20 cellular contexts compared by ENCODE assay signal in genomic region chr6:42394151-42394550, GRCh38. TPM values are rescaled to one million over a fixed set of nuclear protein-coding genes. Genes with fewer than 3 reads are reported as not detected.
DNase-seq lines count a peak whose midpoint lies in the region; ATAC-seq and TF ChIP-seq lines count a peak whose summit lies in the region.
"Had no signal": no experiment of that assay in that cellular context is flagged by ENCODE, and none has a peak within 500 bp of the region (broad histone marks: within the 10 kb centered on the region; RNA-seq: fewer than 3 reads in every experiment).

No MANE protein-coding gene starts in this region.

- H2BK15ac ChIP-seq in H9 (ENCODE audit: low read depth, low read length): no peak overlapping the region

- H3K27me3 ChIP-seq in H9 (ENCODE audit: insufficient read depth, low read length) (no peaks in the 10 kb centered on the region), esophagus squamous epithelium (no peaks in the 10 kb centered on the region)
- H3K27me3 ChIP-seq: BE2C, testis had no signal

- peaks cover 53% of the 10 kb centered on the region for H3K4me1 Mint-ChIP-seq in T-helper 2 cell treated with Interferon-gamma antibody and Interleukin-4, amounts not matched to agents 5 μg/mL and 100 μg/mL, for 36 hours (ENCODE audit: low read depth)
- H3K4me1 Mint-ChIP-seq in H9: peaks cover 54 to 63% of the 10 kb centered on the region in 2 experiments
- H3K4me1 Mint-ChIP-seq in activated T-helper 17 cell treated with anti-CD3 and anti-CD28 coated beads, Interleukin-2, amount 50 U/mL, for 72 hours: peaks cover 57% of the 10 kb centered on the region
- H3K4me1 Mint-ChIP-seq in naive thymus-derived CD8-positive, alpha-beta T cell: peaks cover 59 to 98% (median 94%) of the 10 kb centered on the region in 4 donors
- H3K4me1 Mint-ChIP-seq in activated T-helper 2 cell treated with anti-CD3 and anti-CD28 coated beads, Interferon-gamma antibody, Interleukin-2, Interleukin-4, amounts not matched to agents 10 μg/mL and 5 μg/mL and 100 μg/mL, durations not matched to agents 14 hours and 24 hours and 36 hours (ENCODE audit: low read depth): peaks cover 65% of the 10 kb centered on the region
- H3K4me1 Mint-ChIP-seq: naive B cell had no signal

- peaks cover 2% of the 10 kb centered on the region for H4K20me1 ChIP-seq in H9 (ENCODE audit: control insufficient read depth, insufficient read depth, insufficient read length)

- H4K91ac ChIP-seq in H9 (ENCODE audit: insufficient read length, low read depth, low read length): no peak overlapping the region

- peaks cover 10% of the 10 kb centered on the region for H3K79me1 ChIP-seq in H9 (ENCODE audit: insufficient read depth, low read depth, low read length, poor library complexity, severe bottlenecking)

- no peak for ATAC-seq in activated T-helper 17 cell treated with anti-CD3 and anti-CD28 coated beads, Interleukin-2, amount 50 U/mL, for 72 hours (replicated peaks)
- ATAC-seq in naive thymus-derived CD8-positive, alpha-beta T cell: no peak
- no peak for ATAC-seq in HG03460 (IDR thresholded peaks at IDR 0.05; ENCODE audit: unreplicated experiment)
- ATAC-seq: activated CD4-positive, CD25-positive, alpha-beta regulatory T cell treated with anti-CD3 and anti-CD28 coated beads, Interleukin-2, amount 50 U/mL, for 24 hours; K562 had no signal

- peak overlapping the region; percentile 37 for H3K27ac Mint-ChIP-seq in T-helper 2 cell treated with Interferon-gamma antibody and Interleukin-4, amounts not matched to agents 5 μg/mL and 100 μg/mL, for 36 hours
- peak overlapping the region in 2 of 3 experiments; percentile 63 to 69; a peak in 2 of 7 replicates for H3K27ac Mint-ChIP-seq in H9
- H3K27ac Mint-ChIP-seq in activated T-helper 17 cell treated with anti-CD3 and anti-CD28 coated beads, Interleukin-2, amount 50 U/mL, for 72 hours: peak overlapping the region; percentile 6
- H3K27ac Mint-ChIP-seq in naive thymus-derived CD8-positive, alpha-beta T cell: peak overlapping the region; percentile 77 to 100 (median 99)
- H3K27ac Mint-ChIP-seq in activated T-helper 2 cell treated with anti-CD3 and anti-CD28 coated beads, Interferon-gamma antibody, Interleukin-2, Interleukin-4, amounts not matched to agents 10 μg/mL and 5 μg/mL and 100 μg/mL, durations not matched to agents 14 hours and 24 hours and 36 hours: no peak overlapping the region

- H3K23ac ChIP-seq in H9 (ENCODE audit: insufficient read length, low read depth, low read length): no peak overlapping the region

- DNase-seq in T-helper 2 cell treated with Interferon-gamma antibody and Interleukin-4, amounts not matched to agents 5 μg/mL and 100 μg/mL, for 36 hours (ENCODE audit: low spot score): no peak
- DNase-seq in T-helper 2 cell (no peak), H9 (no peak), esophagus squamous epithelium (lab: John Stamatoyannopoulos, UW) (no peak)
- DNase-seq in naive thymus-derived CD8-positive, alpha-beta T cell: no peak
- DNase-seq in activated T-helper 2 cell treated with anti-CD3 and anti-CD28 coated beads, Interferon-gamma antibody, Interleukin-2, Interleukin-4, amounts not matched to agents 10 μg/mL and 5 μg/mL and 100 μg/mL, durations not matched to agents 14 hours and 24 hours and 36 hours (ENCODE audit: low spot score): no peak
- DNase-seq: 8988T; BE2C; naive B cell; NCI-H1930; SHP77; stimulated activated CD4-positive, alpha-beta T cell treated with anti-CD3 and anti-CD28 coated beads, Interleukin-4, amount 100 ng/mL, for 24 hours; testis had no signal

- H3T11ph ChIP-seq in H9 (ENCODE audit: low read length): no peak overlapping the region

- H3K9me3 Mint-ChIP-seq in T-helper 2 cell treated with Interferon-gamma antibody and Interleukin-4, amounts not matched to agents 5 μg/mL and 100 μg/mL, for 36 hours: no peaks in the 10 kb centered on the region
- no peaks in the 10 kb centered on the region for H3K9me3 Mint-ChIP-seq in H9
- H3K9me3 Mint-ChIP-seq in activated T-helper 17 cell treated with anti-CD3 and anti-CD28 coated beads, Interleukin-2, amount 50 U/mL, for 72 hours: no peaks in the 10 kb centered on the region
- no peaks in the 10 kb centered on the region for H3K9me3 Mint-ChIP-seq in naive thymus-derived CD8-positive, alpha-beta T cell
- no peaks in the 10 kb centered on the region for H3K9me3 Mint-ChIP-seq in activated T-helper 2 cell treated with anti-CD3 and anti-CD28 coated beads, Interferon-gamma antibody, Interleukin-2, Interleukin-4, amounts not matched to agents 10 μg/mL and 5 μg/mL and 100 μg/mL, durations not matched to agents 14 hours and 24 hours and 36 hours
- H3K9me3 Mint-ChIP-seq: naive B cell had no signal

- H3K9me3 ChIP-seq in H9 (ENCODE audit: control insufficient read depth, low read depth, low read length) (no peaks in the 10 kb centered on the region), esophagus squamous epithelium (no peaks in the 10 kb centered on the region)
- H3K9me3 ChIP-seq: BE2C, prostate gland, testis had no signal

- no peaks in the 10 kb centered on the region for H3K23me2 ChIP-seq in H9 (ENCODE audit: insufficient read length, low read depth, low read length, poor library complexity, severe bottlenecking)

- no peak overlapping the region for H3K4me2 ChIP-seq in H9 (ENCODE audit: insufficient read depth, insufficient read length, low read length)

- no peak overlapping the region for H4K5ac ChIP-seq in H9 (ENCODE audit: insufficient read length, low read depth, low read length)

- peaks cover 13% of the 10 kb centered on the region for H3K36me3 Mint-ChIP-seq in T-helper 2 cell treated with Interferon-gamma antibody and Interleukin-4, amounts not matched to agents 5 μg/mL and 100 μg/mL, for 36 hours (ENCODE audit: low read depth)
- peaks cover 0 to 5% (median 2%) of the 10 kb centered on the region in 3 experiments; a peak in 2 of 7 replicates for H3K36me3 Mint-ChIP-seq in H9 (ENCODE audit: insufficient read depth in 1 of 3, low read depth in 3 of 3)
- H3K36me3 Mint-ChIP-seq in activated T-helper 17 cell treated with anti-CD3 and anti-CD28 coated beads, Interleukin-2, amount 50 U/mL, for 72 hours (ENCODE audit: low read depth): peaks cover 5% of the 10 kb centered on the region
- peaks cover 0 to 7% (median 4%) of the 10 kb centered on the region in 3 donors for H3K36me3 Mint-ChIP-seq in naive thymus-derived CD8-positive, alpha-beta T cell
- peaks cover 17% of the 10 kb centered on the region for H3K36me3 Mint-ChIP-seq in activated T-helper 2 cell treated with anti-CD3 and anti-CD28 coated beads, Interferon-gamma antibody, Interleukin-2, Interleukin-4, amounts not matched to agents 10 μg/mL and 5 μg/mL and 100 μg/mL, durations not matched to agents 14 hours and 24 hours and 36 hours (ENCODE audit: low read depth)
- H3K36me3 Mint-ChIP-seq: naive B cell had no signal

- intact Hi-C loops in activated T-helper 2 cell treated with anti-CD3 and anti-CD28 coated beads, Interferon-gamma antibody, Interleukin-2, Interleukin-4, amounts not matched to agents 10 μg/mL and 5 μg/mL and 100 μg/mL, durations not matched to agents 14 hours and 24 hours and 36 hours (cut with micrococcal nuclease): loop anchor here (5.0 kb wide), 1 partner anchor 33 kb away; no protein-coding TSS in a partner anchor
- intact Hi-C loops in esophagus squamous epithelium (cut with DNase I): no loop called here

- no peak overlapping the region for H3K18ac ChIP-seq in H9 (ENCODE audit: insufficient read length, low read depth, low read length)

- WGBS in H9 (ENCODE audit: extremely low coverage, insufficient read length, low lambda C conversion rate): no CpG with 5 or more reads among the region's 4 CpGs
- 68 to 85% methylated on average over 3 to 4 of the region's 4 CpGs for WGBS in esophagus squamous epithelium, 2 donors

- POLR2A ChIA-PET in naive thymus-derived CD8-positive, alpha-beta T cell (lab: Charles Lee): interaction anchor here (9.1 kb wide), 1 partner anchor 58 kb away, joined by 199 read pairs; the partner anchor contains the start of gene TRERF1

- no peak overlapping the region for H3K56ac ChIP-seq in H9 (ENCODE audit: insufficient read length, low read depth, low read length)

- H2BK120ac ChIP-seq in H9 (ENCODE audit: low read depth, low read length, poor library complexity, severe bottlenecking): no peak overlapping the region

- H2BK12ac ChIP-seq in H9 (ENCODE audit: insufficient read length, low read depth, low read length): no peak overlapping the region

- no peak overlapping the region for H3K4ac ChIP-seq in H9 (ENCODE audit: low read depth, low read length)

- no peak overlapping the region for H3K27ac ChIP-seq in H9 (ENCODE audit: insufficient read length, low read depth, low read length)
- H3K27ac ChIP-seq in esophagus squamous epithelium: no peak overlapping the region
- H3K27ac ChIP-seq: prostate gland, testis had no signal

- TF ChIP-seq CTCF in H9 (conservative IDR thresholded peaks at IDR 0.05) (no peak), esophagus squamous epithelium (IDR thresholded peaks at IDR 0.05) (no peak)

- H3K4me3 ChIP-seq in esophagus squamous epithelium: no peak overlapping the region
- H3K4me3 ChIP-seq: K562, prostate gland, skin epidermis, testis had no signal

- no peak for TF ChIP-seq POLR2A in esophagus squamous epithelium (IDR thresholded peaks at IDR 0.05)

- H3K36me3 ChIP-seq in esophagus squamous epithelium: no peaks in the 10 kb centered on the region
- H3K36me3 ChIP-seq: BE2C, prostate gland had no signal

- H3K14ac ChIP-seq in H9 (ENCODE audit: insufficient read depth, low read length): no peak overlapping the region

- no peak overlapping the region for H3K9ac ChIP-seq in H9 (ENCODE audit: extremely low read depth, insufficient read length, low read length)

- H2AFZ ChIP-seq in H9 (ENCODE audit: low read length): no peak overlapping the region

- no peak overlapping the region for H3K4me3 Mint-ChIP-seq in T-helper 2 cell treated with Interferon-gamma antibody and Interleukin-4, amounts not matched to agents 5 μg/mL and 100 μg/mL, for 36 hours
- peak overlapping the region in 1 of 2 experiments; percentile 38; a peak in 1 of 5 replicates for H3K4me3 Mint-ChIP-seq in H9
- peak overlapping the region; percentile 20 for H3K4me3 Mint-ChIP-seq in activated T-helper 17 cell treated with anti-CD3 and anti-CD28 coated beads, Interleukin-2, amount 50 U/mL, for 72 hours
- peak overlapping the region; percentile 12 to 84 (median 68) for H3K4me3 Mint-ChIP-seq in naive thymus-derived CD8-positive, alpha-beta T cell
- no peak overlapping the region for H3K4me3 Mint-ChIP-seq in activated T-helper 2 cell treated with anti-CD3 and anti-CD28 coated beads, Interferon-gamma antibody, Interleukin-2, Interleukin-4, amounts not matched to agents 10 μg/mL and 5 μg/mL and 100 μg/mL, durations not matched to agents 14 hours and 24 hours and 36 hours (ENCODE audit: low read depth)
- H3K4me3 Mint-ChIP-seq: naive B cell had no signal

- peaks cover 14% of the 10 kb centered on the region; the same call in 1 of the 2 replicates for H3K79me2 ChIP-seq in H9 (ENCODE audit: insufficient read depth, low read length)

- H2AK5ac ChIP-seq in H9 (ENCODE audit: insufficient read length, low read length): no peak overlapping the region

- H2BK5ac ChIP-seq in H9 (ENCODE audit: insufficient read length, low read length): no peak overlapping the region

- no peak overlapping the region for H2BK20ac ChIP-seq in H9 (ENCODE audit: low read depth, low read length, poor library complexity, severe bottlenecking)

- H3K27me3 Mint-ChIP-seq in T-helper 2 cell treated with Interferon-gamma antibody and Interleukin-4, amounts not matched to agents 5 μg/mL and 100 μg/mL, for 36 hours (ENCODE audit: low read depth): no peaks in the 10 kb centered on the region
- H3K27me3 Mint-ChIP-seq in H9 (ENCODE audit: low read depth): no peaks in the 10 kb centered on the region
- H3K27me3 Mint-ChIP-seq in activated T-helper 17 cell treated with anti-CD3 and anti-CD28 coated beads, Interleukin-2, amount 50 U/mL, for 72 hours: no peaks in the 10 kb centered on the region
- H3K27me3 Mint-ChIP-seq in naive thymus-derived CD8-positive, alpha-beta T cell: no peaks in the 10 kb centered on the region
- H3K27me3 Mint-ChIP-seq in activated T-helper 2 cell treated with anti-CD3 and anti-CD28 coated beads, Interferon-gamma antibody, Interleukin-2, Interleukin-4, amounts not matched to agents 10 μg/mL and 5 μg/mL and 100 μg/mL, durations not matched to agents 14 hours and 24 hours and 36 hours (ENCODE audit: low read depth): no peaks in the 10 kb centered on the region
- H3K27me3 Mint-ChIP-seq: naive B cell had no signal

- H3K4me1 ChIP-seq in H9 (ENCODE audit: insufficient read depth, low read length): no peaks in the 10 kb centered on the region; the same call in 1 of the 2 replicates
- peaks cover 0 to 19% (median 0%) of the 10 kb centered on the region in 3 donors for H3K4me1 ChIP-seq in esophagus squamous epithelium
- H3K4me1 ChIP-seq: BE2C, prostate gland had no signal

- no peak overlapping the region for H4K8ac ChIP-seq in H9 (replicated peaks; ENCODE audit: insufficient read length, low read depth, low read length)

RNA-seq across cellular contexts. Expression of gene TRERF1, which starts 57.6 kb away (rescaled TPM):
- total RNA-seq in H9 (2021) (18.0 and 19.7 TPM in 2 replicates), esophagus squamous epithelium (10 to 100 TPM in 3 of 4 donors, 1 to 10 TPM in 1; 5.5 to 13.8 (median 11.5) TPM)
- 10 to 100 TPM; 16.6 to 32.4 TPM for total RNA-seq in activated T-helper 17 cell treated with anti-CD3 and anti-CD28 coated beads, Interleukin-2, amount 50 U/mL, for 72 hours
- total RNA-seq in naive thymus-derived CD8-positive, alpha-beta T cell: 10 to 100 TPM; 17.5 to 18.2 TPM
- polyA plus RNA-seq in naive thymus-derived CD8-positive, alpha-beta T cell: 1 to 10 TPM; 3.8 to 7.1 (median 5.4) TPM
- 19.6 TPM in 2 replicates for total RNA-seq in activated T-helper 2 cell treated with anti-CD3 and anti-CD28 coated beads, Interferon-gamma antibody, Interleukin-2, Interleukin-4, amounts not matched to agents 10 μg/mL and 5 μg/mL and 100 μg/mL, durations not matched to agents 14 hours and 24 hours and 36 hours
- total RNA-seq: lung microvascular endothelial cell had no signal

Comparison
In these comparisons a context has a peak if more than half of its experiments do, and no peak if none do; other contexts are left out.
1. H3K4me3 Mint-ChIP-seq: peak in activated T-helper 17 cell treated with anti-CD3 and anti-CD28 coated beads, Interleukin-2, amount 50 U/mL, for 72 hours (single experiment) and naive thymus-derived CD8-positive, alpha-beta T cell (10 of 10); none in T-helper 2 cell treated with Interferon-gamma antibody and Interleukin-4, amounts not matched to agents 5 μg/mL and 100 μg/mL, for 36 hours (single experiment) and activated T-helper 2 cell treated with anti-CD3 and anti-CD28 coated beads, Interferon-gamma antibody, Interleukin-2, Interleukin-4, amounts not matched to agents 10 μg/mL and 5 μg/mL and 100 μg/mL, durations not matched to agents 14 hours and 24 hours and 36 hours (single experiment).